In genomic region chr5:61275841-61276240, GRCh38 we compare ENCODE assay signal across 9 cellular contexts. TPM values are rescaled to one million over a fixed set of nuclear protein-coding genes. Genes with fewer than 3 reads are reported as not detected.
DNase-seq lines count a peak whose midpoint lies in the region; ATAC-seq, FAIRE-seq and TF ChIP-seq lines count a peak whose summit lies in the region.
"Had no signal": no experiment of that assay in that cellular context is flagged by ENCODE, and none has a peak within 500 bp of the region (broad histone marks: within the 10 kb centered on the region; RNA-seq: fewer than 3 reads in every experiment).

No MANE protein-coding gene starts in this region.

- ATAC-seq in activated T-helper 17 cell treated with anti-CD3 and anti-CD28 coated beads, Interleukin-2, amount 50 U/mL, for 72 hours (replicated peaks), result peak; percentile 52
- ATAC-seq in HG03439 (IDR thresholded peaks at IDR 0.05; ENCODE audit: unreplicated experiment), result no peak
- ATAC-seq in GM19351 (IDR thresholded peaks at IDR 0.05; ENCODE audit: unreplicated experiment), result no peak

- H3K79me2 ChIP-seq in keratinocyte (ENCODE audit: control insufficient read depth, insufficient read depth, low read length), result no peaks in the 10 kb centered on the region

- H3K4me1 ChIP-seq in keratinocyte (ENCODE audit: control insufficient read depth, extremely low read depth, insufficient read depth, low read length) (peaks cover 38% of the 10 kb centered on the region), tibial nerve (peaks cover 0 to 38% (median 0%) of the 10 kb centered on the region in 4 donors)

- no peak for TF ChIP-seq POLR2A in tibial nerve (IDR thresholded peaks at IDR 0.05)

- H3K36me3 Mint-ChIP-seq in activated T-cell treated with anti-CD3 and anti-CD28 coated beads, Interleukin-2, amount 50 U/mL, for 24 hours (ENCODE audit: low read depth), result no peaks in the 10 kb centered on the region
- H3K36me3 Mint-ChIP-seq in activated T-helper 17 cell treated with anti-CD3 and anti-CD28 coated beads, Interleukin-2, amount 50 U/mL, for 72 hours (ENCODE audit: low read depth), result no peaks in the 10 kb centered on the region

- H3K27ac ChIP-seq in keratinocyte (ENCODE audit: control insufficient read depth, insufficient read depth, low read length) (peak overlapping the region; percentile 58), tibial nerve (peak overlapping the region in 1 of 4 donors; percentile 68)

- peak overlapping the region; percentile 84 for H2AFZ ChIP-seq in keratinocyte (ENCODE audit: control insufficient read depth, low read length)

- peak; percentile 40 for DNase-seq in activated T-cell treated with anti-CD3 and anti-CD28 coated beads, Interleukin-2, amount 50 U/mL, for 24 hours
- no peak for DNase-seq in activated T-cell treated with anti-CD3 and anti-CD28 coated beads for 4 hours
- DNase-seq in keratinocyte (ENCODE audit: low read depth, low spot score), result peak; percentile 7
- peak; percentile 30 to 43 for DNase-seq in tibial nerve (ENCODE audit: low spot score in 2 of 2)
- DNase-seq in kidney glomerular epithelial cell (lab: John Stamatoyannopoulos, UW), result no peak
- DNase-seq: NCI-H1092 had no signal

- FAIRE-seq in keratinocyte (lab: Jason Lieb, UNC), result peak; percentile 97

- no peaks in the 10 kb centered on the region for H3K27me3 ChIP-seq in keratinocyte (ENCODE audit: control insufficient read depth, extremely low read depth, insufficient read depth, low read length)
- no peaks in the 10 kb centered on the region for H3K27me3 ChIP-seq in tibial nerve

- no peaks in the 10 kb centered on the region for H3K9me3 Mint-ChIP-seq in activated T-cell treated with anti-CD3 and anti-CD28 coated beads, Interleukin-2, amount 50 U/mL, for 24 hours
- no peaks in the 10 kb centered on the region for H3K9me3 Mint-ChIP-seq in activated T-helper 17 cell treated with anti-CD3 and anti-CD28 coated beads, Interleukin-2, amount 50 U/mL, for 72 hours

- TF ChIP-seq CTCF in keratinocyte (optimal IDR thresholded peaks at IDR 0.05 in 1 of 3, IDR thresholded peaks at IDR 0.05 in 1 of 3, conservative IDR thresholded peaks at IDR 0.05 in 1 of 3; ENCODE audit: extremely low read depth in 1 of 3, insufficient read depth in 2 of 3, low read length in 3 of 3), result no peak
- no peak for TF ChIP-seq CTCF in tibial nerve (IDR thresholded peaks at IDR 0.05)

- H3K27me3 Mint-ChIP-seq in activated T-cell treated with anti-CD3 and anti-CD28 coated beads, Interleukin-2, amount 50 U/mL, for 24 hours, result no peaks in the 10 kb centered on the region
- no peaks in the 10 kb centered on the region for H3K27me3 Mint-ChIP-seq in activated T-helper 17 cell treated with anti-CD3 and anti-CD28 coated beads, Interleukin-2, amount 50 U/mL, for 72 hours

- H3K4me3 ChIP-seq in keratinocyte (ENCODE audit: control insufficient read depth in 2 of 3, extremely low read depth in 1 of 3, insufficient read depth in 2 of 3, low read depth in 1 of 3, low read length in 3 of 3) (peak overlapping the region in 1 of 3 experiments; percentile 14), tibial nerve (no peak overlapping the region)

- peak overlapping the region; percentile 41 for H3K9ac ChIP-seq in keratinocyte (ENCODE audit: control insufficient read depth, extremely low read depth, insufficient read depth, low read length)

- 46 to 50% methylated on average over 8 of the region's 8 CpGs for WGBS in tibial nerve, 2 donors

- TF ChIP-seq EP300 in tibial nerve (IDR thresholded peaks at IDR 0.05), result peak in 1 of 2 donors; percentile 58

- no peaks in the 10 kb centered on the region for H3K36me3 ChIP-seq in keratinocyte (ENCODE audit: control insufficient read depth in 2 of 2, extremely low read depth in 1 of 2, insufficient read depth in 2 of 2, low read length in 2 of 2)
- H3K36me3 ChIP-seq in tibial nerve, result no peaks in the 10 kb centered on the region

- no peaks in the 10 kb centered on the region for H4K20me1 ChIP-seq in keratinocyte (ENCODE audit: control insufficient read depth, extremely low read depth, insufficient read depth, low read length)

- H3K4me2 ChIP-seq in keratinocyte (ENCODE audit: control insufficient read depth, extremely low read depth, insufficient read depth, low read depth, low read length), result peak overlapping the region; percentile 71

- no peaks in the 10 kb centered on the region for H3K9me1 ChIP-seq in keratinocyte (ENCODE audit: control insufficient read depth, extremely low read depth, insufficient read depth, low read length)

- H3K9me3 ChIP-seq in keratinocyte (ENCODE audit: control insufficient read depth, low read depth, low read length), result no peaks in the 10 kb centered on the region
- no peaks in the 10 kb centered on the region for H3K9me3 ChIP-seq in tibial nerve

- dilution Hi-C loops in keratinocyte (cut with MboI; ENCODE audit: extremely low pct_ligation_motif_present, low sequenced_read_pairs), result no loop called here

- no peak overlapping the region for H3K4me3 Mint-ChIP-seq in activated T-cell treated with anti-CD3 and anti-CD28 coated beads, Interleukin-2, amount 50 U/mL, for 24 hours
- peak overlapping the region; percentile 20 for H3K4me3 Mint-ChIP-seq in activated T-helper 17 cell treated with anti-CD3 and anti-CD28 coated beads, Interleukin-2, amount 50 U/mL, for 72 hours

- peak overlapping the region; percentile 62 for H3K27ac Mint-ChIP-seq in activated T-cell treated with anti-CD3 and anti-CD28 coated beads, Interleukin-2, amount 50 U/mL, for 24 hours
- no peak overlapping the region for H3K27ac Mint-ChIP-seq in activated T-helper 17 cell treated with anti-CD3 and anti-CD28 coated beads, Interleukin-2, amount 50 U/mL, for 72 hours

- H3K4me1 Mint-ChIP-seq in activated T-cell treated with anti-CD3 and anti-CD28 coated beads, Interleukin-2, amount 50 U/mL, for 24 hours (ENCODE audit: low read depth), result peaks cover 37% of the 10 kb centered on the region
- H3K4me1 Mint-ChIP-seq in activated T-helper 17 cell treated with anti-CD3 and anti-CD28 coated beads, Interleukin-2, amount 50 U/mL, for 72 hours, result peaks cover 9% of the 10 kb centered on the region

RNA-seq across cellular contexts. Expression of gene ZSWIM6, which starts 56.2 kb away (rescaled TPM):
- 1 to 10 TPM; 3.2 to 4.9 TPM for total RNA-seq in activated T-helper 17 cell treated with anti-CD3 and anti-CD28 coated beads, Interleukin-2, amount 50 U/mL, for 72 hours
- polyA plus RNA-seq in keratinocyte, result 8.6 to 10.8 TPM (median 9.9 TPM) in 3 replicates
- 4.0 TPM for polyA plus RNA-seq in keratinocyte (2011; ENCODE audit: low read depth)
- 3.8 and 5.9 TPM in 2 replicates for polyA plus RNA-seq in keratinocyte (2011; cell fraction: cytosol; rRNA removed)
- polyA plus RNA-seq in keratinocyte (2011; cell fraction: nucleus; rRNA removed), result 22.8 TPM in 2 replicates
- polyA plus RNA-seq in keratinocyte (2012; ENCODE audit: low replicate concordance), result 5.3 and 8.5 TPM in 2 replicates
- 13.6 to 25.3 TPM (median 22.6 TPM) in 3 replicates for polyA minus RNA-seq in keratinocyte
- 8.1 TPM for polyA minus RNA-seq in keratinocyte (2011; cell fraction: cytosol; rRNA and poly(A)+ RNA removed)
- 22.2 and 34.2 TPM in 2 replicates for polyA minus RNA-seq in keratinocyte (2011; cell fraction: nucleus; rRNA and poly(A)+ RNA removed)
- 10 to 100 TPM; 10.6 to 15.5 (median 13.7) TPM for total RNA-seq in tibial nerve

Comparison
In these comparisons a context has a peak if more than half of its experiments do, and no peak if none do; other contexts are left out.
1. DNase-seq: peak in activated T-cell treated with anti-CD3 and anti-CD28 coated beads, Interleukin-2, amount 50 U/mL, for 24 hours (single experiment), keratinocyte (single experiment) and tibial nerve (2 of 2); none in activated T-cell treated with anti-CD3 and anti-CD28 coated beads for 4 hours (single experiment) and kidney glomerular epithelial cell (single experiment).